In genomic region chr7:73719806-73720169, GRCh38 we compare ENCODE assay signal across 1 cellular context.
TF ChIP-seq lines count a peak whose summit lies in the region.

No MANE protein-coding gene starts in this region.

TF ChIP-seq in IMR-90, 13 proteins besides CTCF, POLR2A, EP300 and RAD21 (continued from another document):
- TF ChIP-seq, protein P1, sequence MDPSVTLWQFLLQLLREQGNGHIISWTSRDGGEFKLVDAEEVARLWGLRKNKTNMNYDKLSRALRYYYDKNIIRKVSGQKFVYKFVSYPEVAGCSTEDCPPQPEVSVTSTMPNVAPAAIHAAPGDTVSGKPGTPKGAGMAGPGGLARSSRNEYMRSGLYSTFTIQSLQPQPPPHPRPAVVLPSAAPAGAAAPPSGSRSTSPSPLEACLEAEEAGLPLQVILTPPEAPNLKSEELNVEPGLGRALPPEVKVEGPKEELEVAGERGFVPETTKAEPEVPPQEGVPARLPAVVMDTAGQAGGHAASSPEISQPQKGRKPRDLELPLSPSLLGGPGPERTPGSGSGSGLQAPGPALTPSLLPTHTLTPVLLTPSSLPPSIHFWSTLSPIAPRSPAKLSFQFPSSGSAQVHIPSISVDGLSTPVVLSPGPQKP (IDR thresholded peaks at IDR 0.05; ENCODE audit: borderline replicate concordance, low read depth, low read length): no peak
